Comparison of ENCODE assay signal across 9 cellular contexts in genomic region chr19:55581145-55581827, GRCh38. TPM values are rescaled to one million over a fixed set of nuclear protein-coding genes. Genes with fewer than 3 reads are reported as not detected.
DNase-seq lines count a peak whose midpoint lies in the region; ATAC-seq and TF ChIP-seq lines count a peak whose summit lies in the region.
"Had no signal": no experiment of that assay in that cellular context is flagged by ENCODE, and none has a peak within 500 bp of the region (broad histone marks: within the 10 kb centered on the region; RNA-seq: fewer than 3 reads in every experiment).

No MANE protein-coding gene starts in this region.

- H3K4me1 ChIP-seq in Panc1 (ENCODE audit: control insufficient read depth, insufficient read depth, low read length) (peaks cover 19% of the 10 kb centered on the region), ovary (ENCODE audit: insufficient read depth) (peaks cover 9% of the 10 kb centered on the region)

- ATAC-seq in Panc1 (peak; percentile 10), HG03025 (IDR thresholded peaks at IDR 0.05; ENCODE audit: low FRiP score, unreplicated experiment) (no peak)

- H3K27ac ChIP-seq in Panc1 (ENCODE audit: low read length): peak overlapping the region; percentile 88
- H3K27ac ChIP-seq in ovary: peak overlapping the region; percentile 88 to 96

- H3K27me3 ChIP-seq in Panc1 (ENCODE audit: control insufficient read depth, insufficient read depth, low read length): no peaks in the 10 kb centered on the region
- H3K27me3 ChIP-seq in ovary: no peaks in the 10 kb centered on the region

- DNase-seq in Panc1 (ENCODE audit: low read depth, low spot score): no peak
- no peak for DNase-seq in epithelial cell of proximal tubule (ENCODE audit: low read depth)
- no peak for DNase-seq in ovary
- no peak for DNase-seq in stimulated activated naive CD4-positive, alpha-beta T cell treated with Interleukin-2 at 50 U/mL for 16 hours (lab: John Stamatoyannopoulos, UW)
- no peak for DNase-seq in 8988T
- no peak for DNase-seq in activated gamma-delta T cell (lab: John Stamatoyannopoulos, UW)

- no peak for TF ChIP-seq POLR2A in ovary (IDR thresholded peaks at IDR 0.05)

- in situ Hi-C loops in Panc1 (cut with HindIII; ENCODE audit: low pct_unique_long_range_greater_than_20kb, low sequenced_read_pairs): no loop called here

- no TSS peak for BruUV-seq in Panc1 (replicated peaks; lab: Mats Ljungman, UMichigan)

- TF ChIP-seq EP300 in ovary (IDR thresholded peaks at IDR 0.05): no peak

- no peaks in the 10 kb centered on the region for H3K9me3 ChIP-seq in Panc1 (ENCODE audit: control insufficient read depth, insufficient read depth, low read depth, low read length)
- no peaks in the 10 kb centered on the region for H3K9me3 ChIP-seq in ovary

- H3K36me3 ChIP-seq in Panc1 (ENCODE audit: control insufficient read depth, insufficient read depth, low read length) (no peaks in the 10 kb centered on the region; the same call in 1 of the 2 replicates), ovary (no peaks in the 10 kb centered on the region)

- 14 to 23% (median 20%) methylated on average over 12 of the region's 12 CpGs for WGBS in ovary, 3 donors

- TF ChIP-seq CTCF in GM12875 (IDR thresholded peaks at IDR 0.05; ENCODE audit: borderline replicate concordance, insufficient read depth, low read depth, low read length) (no peak), Panc1 (IDR thresholded peaks at IDR 0.05) (no peak), epithelial cell of proximal tubule (conservative IDR thresholded peaks at IDR 0.05; ENCODE audit: low read depth, low read length) (no peak), ovary (IDR thresholded peaks at IDR 0.05) (no peak)

- intact Hi-C loops in Panc1 (cut with micrococcal nuclease; ENCODE audit: unreplicated experiment) (loop anchor here (5.0 kb wide), 1 partner anchor 34 kb away; the partner anchor contains the start of gene SBK3), ovary (cut with DNase I) (no loop called here)

- peak overlapping the region; percentile 83 for H3K4me3 ChIP-seq in GM12875 (ENCODE audit: low read depth, low read length)
- H3K4me3 ChIP-seq in Panc1 (ENCODE audit: low read depth in 2 of 2, low read length in 2 of 2): peak overlapping the region; percentile 44 to 96
- peak overlapping the region; percentile 81 for H3K4me3 ChIP-seq in epithelial cell of proximal tubule (ENCODE audit: low read depth, low read length)
- peak overlapping the region; percentile 68 for H3K4me3 ChIP-seq in ovary

- POLR2A ChIA-PET in Panc1 (lab: Charles Lee): interaction anchor here (0.5 to 1.8 kb wide), 3 partner anchors 18 to 560 kb away, joined by 4 to 10 read pairs (median 5); partner anchors contain the start of genes FIZ1, ZNF444 and ZNF784

- CTCF ChIA-PET in Panc1 (lab: Charles Lee): no interaction called here

RNA-seq across cellular contexts. Expression of gene ZNF579, which starts 0.6 kb away (rescaled TPM):
- total RNA-seq in Panc1 (2021; ENCODE audit: unreplicated experiment) (39.5 TPM), epithelial cell of proximal tubule (10.0 and 11.4 TPM in 2 replicates), ovary (10 to 100 TPM in 5 of 7 donors, 1 to 10 TPM in 2; 2.7 to 24.4 (median 16.8) TPM)
- polyA plus RNA-seq in Panc1 (2012; ENCODE audit: insufficient read length): 53.7 TPM
- polyA plus RNA-seq in ovary: 10 to 100 TPM in 1 of 2 donors, 1 to 10 TPM in 1; 5.6 to 10.5 TPM

RNA-seq across cellular contexts. Expression of gene FIZ1, which starts 18.0 kb away (rescaled TPM):
- total RNA-seq in Panc1 (2021; ENCODE audit: unreplicated experiment) (28.5 TPM), epithelial cell of proximal tubule (5.5 and 9.7 TPM in 2 replicates), ovary (10 to 100 TPM in 5 of 7 donors, 1 to 10 TPM in 2; 3.6 to 22.7 (median 16.6) TPM)
- 31.1 TPM for polyA plus RNA-seq in Panc1 (2012; ENCODE audit: insufficient read length)
- 10 to 100 TPM in 1 of 2 donors, 1 to 10 TPM in 1; 9.4 to 11.0 TPM for polyA plus RNA-seq in ovary

RNA-seq across cellular contexts. Expression of gene ZNF524, which starts 18.8 kb away (rescaled TPM):
- total RNA-seq in Panc1 (2021; ENCODE audit: unreplicated experiment): 26.4 TPM
- 25.3 TPM for polyA plus RNA-seq in Panc1 (2012; ENCODE audit: insufficient read length)
- total RNA-seq in epithelial cell of proximal tubule: 16.4 and 18.0 TPM in 2 replicates
- 10 to 100 TPM; 13.7 to 22.3 (median 17.8) TPM for total RNA-seq in ovary
- 10 to 100 TPM in 1 of 2 donors, under 1 TPM in 1; 0.15 to 28.0 TPM for polyA plus RNA-seq in ovary

RNA-seq across cellular contexts. Expression of gene ZNF865, which starts 24.2 kb away (rescaled TPM):
- total RNA-seq in Panc1 (2021; ENCODE audit: unreplicated experiment) (25.6 TPM), epithelial cell of proximal tubule (3.4 and 6.2 TPM in 2 replicates), ovary (10 to 100 TPM in 5 of 7 donors, 1 to 10 TPM in 2; 4.0 to 20.9 (median 17.6) TPM)
- polyA plus RNA-seq in Panc1 (2012; ENCODE audit: insufficient read length): 27.5 TPM
- polyA plus RNA-seq in ovary: 10 to 100 TPM in 1 of 2 donors, under 1 TPM in 1; 0.42 to 10.5 TPM

RNA-seq across cellular contexts. Expression of gene SBK3, which starts 35.9 kb away (rescaled TPM):
- 4.0 TPM for total RNA-seq in Panc1 (2021; ENCODE audit: unreplicated experiment)
- 8.8 TPM for polyA plus RNA-seq in Panc1 (2012; ENCODE audit: insufficient read length)
- 0.23 TPM in 1 of 2 replicates, not detected in the other for total RNA-seq in epithelial cell of proximal tubule
- under 1 TPM in 4 of 7 donors, not detected in 3; 0.17 to 0.34 (median 0.26) TPM for total RNA-seq in ovary
- not detected for polyA plus RNA-seq in ovary
- total RNA-seq: activated CD8-positive, alpha-beta memory T cell treated with anti-CD3 and anti-CD28 coated beads for 36 hours had no signal
